Comparison of ENCODE assay signal across 8 cellular contexts in the genomic region with DNA sequence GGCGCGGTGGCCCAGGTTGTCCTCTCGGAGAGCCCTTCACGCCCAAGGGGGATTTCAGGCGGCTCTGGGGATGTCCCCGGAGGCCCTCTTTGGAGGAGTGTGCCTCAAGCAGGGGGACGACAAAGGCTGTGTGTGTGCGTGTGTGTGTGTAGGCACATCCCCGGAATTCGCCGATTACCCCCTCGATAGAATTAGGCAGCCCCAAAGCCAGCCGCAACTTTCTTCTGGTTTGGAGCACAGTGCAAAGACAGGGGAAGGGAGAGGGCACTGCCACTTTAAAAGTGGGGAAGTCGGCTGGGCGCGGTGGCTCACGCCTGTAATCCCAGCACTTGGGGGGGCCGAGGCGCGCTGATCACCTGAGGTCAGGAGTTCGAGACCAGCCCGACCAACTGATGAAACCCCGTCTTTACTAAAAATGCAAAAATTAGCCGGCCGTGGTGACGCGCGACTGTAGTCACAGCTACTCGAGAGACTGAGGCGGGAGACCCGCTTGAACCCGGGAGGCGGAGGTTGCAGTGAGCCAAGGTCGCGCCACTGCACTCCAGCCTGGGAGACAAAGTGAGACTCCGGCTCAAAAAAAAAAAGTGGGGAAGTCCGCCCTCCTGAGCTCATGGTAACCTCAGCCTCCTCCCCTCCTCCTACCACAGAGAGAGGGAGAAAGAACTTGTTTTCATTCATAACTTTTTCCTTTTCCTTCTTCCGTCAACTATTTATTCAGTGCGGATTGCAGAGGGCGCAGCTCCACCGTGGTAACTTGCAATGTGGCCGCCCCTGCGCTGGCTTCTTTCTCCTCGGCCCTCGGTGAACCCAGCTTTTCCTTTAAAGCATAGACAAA. TPM values are rescaled to one million over a fixed set of nuclear protein-coding genes. Genes with fewer than 3 reads are reported as not detected.
DNase-seq lines count a peak whose midpoint lies in the region; ATAC-seq, FAIRE-seq and TF ChIP-seq lines count a peak whose summit lies in the region.

No MANE protein-coding gene starts in this region.

- H3K9me3 ChIP-seq in left lung = no peaks in the 10 kb centered on the region

- peaks cover 3 to 13% of the 10 kb centered on the region in 2 donors for H3K4me1 ChIP-seq in left lung

- peaks cover 0 to 25% of the 10 kb centered on the region in 2 donors for H3K27me3 ChIP-seq in left lung

- FAIRE-seq in frontal cortex (lab: Jason Lieb, UNC) = no peak

- H3K27ac ChIP-seq in left lung = peak overlapping the region; percentile 88 to 95

- intact Hi-C loops in left lung (cut with DNase I) = loop anchor here in 1 of 2 donors (10.0 kb wide), 1 partner anchor 284 kb away; no protein-coding TSS in a partner anchor

- H3K36me3 ChIP-seq in left lung = peaks cover 0 to 23% of the 10 kb centered on the region in 2 donors

- TF ChIP-seq CTCF in choroid plexus epithelial cell (conservative IDR thresholded peaks at IDR 0.05; ENCODE audit: low read depth, low read length) (peak; percentile 62), left lung (IDR thresholded peaks at IDR 0.05) (no peak)

- DNase-seq in ELR (ENCODE audit: low read depth) (peak; percentile 41), M059J (ENCODE audit: low read depth) (peak; percentile 56), choroid plexus epithelial cell (ENCODE audit: low read depth) (peak; percentile 90), left lung (peak; percentile 64 to 87), frontal cortex (ENCODE audit: low spot score in 2 of 2) (no peak)
- DNase-seq in activated CD4-positive, alpha-beta T cell treated with anti-CD3 and anti-CD28 coated beads for 24 hours (ENCODE audit: low read depth in 2 of 2) = peak; percentile 38 to 39
- DNase-seq in stimulated activated CD4-positive, alpha-beta T cell treated with anti-CD3 and anti-CD28 coated beads, Interleukin-4, amount 100 ng/mL, for 1 hour = peak; percentile 63

- peak; percentile 39 for ATAC-seq in GM21825 (IDR thresholded peaks at IDR 0.05; ENCODE audit: unreplicated experiment)
- ATAC-seq in left lung = peak; percentile 44

- H3K4me3 ChIP-seq in choroid plexus epithelial cell (ENCODE audit: low read depth, low read length) (peak overlapping the region; percentile 79), left lung (peak overlapping the region; percentile 64 to 73)

RNA-seq across cellular contexts. Expression of gene SPRY1, which starts 2.4 kb away (rescaled TPM):
- total RNA-seq in M059J (2014; rRNA removed; shearing (Covaris generic)) = 1.1 and 3.4 TPM in 2 replicates
- total RNA-seq in left lung (10 to 100 TPM; 85.1 to 95.5 TPM), frontal cortex (15.1 TPM)

Comparison
In these comparisons a context has a peak if more than half of its experiments do, and no peak if none do; other contexts are left out.
1. DNase-seq: peak in ELR (single experiment), M059J (single experiment), activated CD4-positive, alpha-beta T cell treated with anti-CD3 and anti-CD28 coated beads for 24 hours (2 of 2), choroid plexus epithelial cell (single experiment), left lung (2 of 2) and stimulated activated CD4-positive, alpha-beta T cell treated with anti-CD3 and anti-CD28 coated beads, Interleukin-4, amount 100 ng/mL, for 1 hour (single experiment); none in frontal cortex (0 of 2).